ENCODE assay signal across 1 cellular context in genomic region chr3:49723631-49724551, GRCh38.
TF ChIP-seq lines count a peak whose summit lies in the region.

TSS of gene GMPPB (minus strand) at chr3:49723951. CDS start at chr3:49723726, 225 bp downstream.

TF ChIP-seq in HepG2, 621 proteins besides CTCF, POLR2A, EP300 and RAD21 (continued from another document and continues in another):
- TF ChIP-seq, protein P1, sequence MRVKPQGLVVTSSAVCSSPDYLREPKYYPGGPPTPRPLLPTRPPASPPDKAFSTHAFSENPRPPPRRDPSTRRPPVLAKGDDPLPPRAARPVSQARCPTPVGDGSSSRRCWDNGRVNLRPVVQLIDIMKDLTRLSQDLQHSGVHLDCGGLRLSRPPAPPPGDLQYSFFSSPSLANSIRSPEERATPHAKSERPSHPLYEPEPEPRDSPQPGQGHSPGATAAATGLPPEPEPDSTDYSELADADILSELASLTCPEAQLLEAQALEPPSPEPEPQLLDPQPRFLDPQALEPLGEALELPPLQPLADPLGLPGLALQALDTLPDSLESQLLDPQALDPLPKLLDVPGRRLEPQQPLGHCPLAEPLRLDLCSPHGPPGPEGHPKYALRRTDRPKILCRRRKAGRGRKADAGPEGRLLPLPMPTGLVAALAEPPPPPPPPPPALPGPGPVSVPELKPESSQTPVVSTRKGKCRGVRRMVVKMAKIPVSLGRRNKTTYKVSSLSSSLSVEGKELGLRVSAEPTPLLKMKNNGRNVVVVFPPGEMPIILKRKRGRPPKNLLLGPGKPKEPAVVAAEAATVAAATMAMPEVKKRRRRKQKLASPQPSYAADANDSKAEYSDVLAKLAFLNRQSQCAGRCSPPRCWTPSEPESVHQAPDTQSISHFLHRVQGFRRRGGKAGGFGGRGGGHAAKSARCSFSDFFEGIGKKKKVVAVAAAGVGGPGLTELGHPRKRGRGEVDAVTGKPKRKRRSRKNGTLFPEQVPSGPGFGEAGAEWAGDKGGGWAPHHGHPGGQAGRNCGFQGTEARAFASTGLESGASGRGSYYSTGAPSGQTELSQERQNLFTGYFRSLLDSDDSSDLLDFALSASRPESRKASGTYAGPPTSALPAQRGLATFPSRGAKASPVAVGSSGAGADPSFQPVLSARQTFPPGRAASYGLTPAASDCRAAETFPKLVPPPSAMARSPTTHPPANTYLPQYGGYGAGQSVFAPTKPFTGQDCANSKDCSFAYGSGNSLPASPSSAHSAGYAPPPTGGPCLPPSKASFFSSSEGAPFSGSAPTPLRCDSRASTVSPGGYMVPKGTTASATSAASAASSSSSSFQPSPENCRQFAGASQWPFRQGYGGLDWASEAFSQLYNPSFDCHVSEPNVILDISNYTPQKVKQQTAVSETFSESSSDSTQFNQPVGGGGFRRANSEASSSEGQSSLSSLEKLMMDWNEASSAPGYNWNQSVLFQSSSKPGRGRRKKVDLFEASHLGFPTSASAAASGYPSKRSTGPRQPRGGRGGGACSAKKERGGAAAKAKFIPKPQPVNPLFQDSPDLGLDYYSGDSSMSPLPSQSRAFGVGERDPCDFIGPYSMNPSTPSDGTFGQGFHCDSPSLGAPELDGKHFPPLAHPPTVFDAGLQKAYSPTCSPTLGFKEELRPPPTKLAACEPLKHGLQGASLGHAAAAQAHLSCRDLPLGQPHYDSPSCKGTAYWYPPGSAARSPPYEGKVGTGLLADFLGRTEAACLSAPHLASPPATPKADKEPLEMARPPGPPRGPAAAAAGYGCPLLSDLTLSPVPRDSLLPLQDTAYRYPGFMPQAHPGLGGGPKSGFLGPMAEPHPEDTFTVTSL (CRISPR knock-in tag; IDR thresholded peaks at IDR 0.05; ENCODE audit: borderline replicate concordance), result no peak
- peak; percentile 62 for TF ChIP-seq SALL1 (CRISPR knock-in tag; IDR thresholded peaks at IDR 0.05)
- TF ChIP-seq, protein P2, sequence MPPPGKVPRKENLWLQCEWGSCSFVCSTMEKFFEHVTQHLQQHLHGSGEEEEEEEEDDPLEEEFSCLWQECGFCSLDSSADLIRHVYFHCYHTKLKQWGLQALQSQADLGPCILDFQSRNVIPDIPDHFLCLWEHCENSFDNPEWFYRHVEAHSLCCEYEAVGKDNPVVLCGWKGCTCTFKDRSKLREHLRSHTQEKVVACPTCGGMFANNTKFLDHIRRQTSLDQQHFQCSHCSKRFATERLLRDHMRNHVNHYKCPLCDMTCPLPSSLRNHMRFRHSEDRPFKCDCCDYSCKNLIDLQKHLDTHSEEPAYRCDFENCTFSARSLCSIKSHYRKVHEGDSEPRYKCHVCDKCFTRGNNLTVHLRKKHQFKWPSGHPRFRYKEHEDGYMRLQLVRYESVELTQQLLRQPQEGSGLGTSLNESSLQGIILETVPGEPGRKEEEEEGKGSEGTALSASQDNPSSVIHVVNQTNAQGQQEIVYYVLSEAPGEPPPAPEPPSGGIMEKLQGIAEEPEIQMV (CRISPR knock-in tag; IDR thresholded peaks at IDR 0.05; ENCODE audit: low read depth), result peak; percentile 51; the same call in 1 of the 2 replicates
- no peak for TF ChIP-seq ZSCAN12 (CRISPR knock-in tag; IDR thresholded peaks at IDR 0.05)
- no peak for TF ChIP-seq SRF (IDR thresholded peaks at IDR 0.05; ENCODE audit: low read depth, low read length)
- TF ChIP-seq ZBTB7B (CRISPR knock-in tag; IDR thresholded peaks at IDR 0.05), result 0 out of 2 replicates have a peak, but pooled peaks have one; percentile 19
- no peak for TF ChIP-seq NR2F6 (IDR thresholded peaks at IDR 0.05)
- no peak for TF ChIP-seq NR2F6 (CRISPR knock-in tag; IDR thresholded peaks at IDR 0.05)
- no peak for TF ChIP-seq CBX1 (IDR thresholded peaks at IDR 0.05; ENCODE audit: low read depth)
- TF ChIP-seq, protein P3, sequence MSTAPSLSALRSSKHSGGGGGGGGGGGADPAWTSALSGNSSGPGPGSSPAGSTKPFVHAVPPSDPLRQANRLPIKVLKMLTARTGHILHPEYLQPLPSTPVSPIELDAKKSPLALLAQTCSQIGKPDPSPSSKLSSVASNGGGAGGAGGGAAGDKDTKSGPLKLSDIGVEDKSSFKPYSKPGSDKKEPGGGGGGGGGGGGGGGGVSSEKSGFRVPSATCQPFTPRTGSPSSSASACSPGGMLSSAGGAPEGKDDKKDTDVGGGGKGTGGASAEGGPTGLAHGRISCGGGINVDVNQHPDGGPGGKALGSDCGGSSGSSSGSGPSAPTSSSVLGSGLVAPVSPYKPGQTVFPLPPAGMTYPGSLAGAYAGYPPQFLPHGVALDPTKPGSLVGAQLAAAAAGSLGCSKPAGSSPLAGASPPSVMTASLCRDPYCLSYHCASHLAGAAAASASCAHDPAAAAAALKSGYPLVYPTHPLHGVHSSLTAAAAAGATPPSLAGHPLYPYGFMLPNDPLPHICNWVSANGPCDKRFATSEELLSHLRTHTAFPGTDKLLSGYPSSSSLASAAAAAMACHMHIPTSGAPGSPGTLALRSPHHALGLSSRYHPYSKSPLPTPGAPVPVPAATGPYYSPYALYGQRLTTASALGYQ (CRISPR knock-in tag; IDR thresholded peaks at IDR 0.05), result peak; percentile 41; the same call in 1 of the 2 replicates
- no peak for TF ChIP-seq ZNF460 (CRISPR knock-in tag; IDR thresholded peaks at IDR 0.05; ENCODE audit: borderline replicate concordance)
- TF ChIP-seq, protein P4, sequence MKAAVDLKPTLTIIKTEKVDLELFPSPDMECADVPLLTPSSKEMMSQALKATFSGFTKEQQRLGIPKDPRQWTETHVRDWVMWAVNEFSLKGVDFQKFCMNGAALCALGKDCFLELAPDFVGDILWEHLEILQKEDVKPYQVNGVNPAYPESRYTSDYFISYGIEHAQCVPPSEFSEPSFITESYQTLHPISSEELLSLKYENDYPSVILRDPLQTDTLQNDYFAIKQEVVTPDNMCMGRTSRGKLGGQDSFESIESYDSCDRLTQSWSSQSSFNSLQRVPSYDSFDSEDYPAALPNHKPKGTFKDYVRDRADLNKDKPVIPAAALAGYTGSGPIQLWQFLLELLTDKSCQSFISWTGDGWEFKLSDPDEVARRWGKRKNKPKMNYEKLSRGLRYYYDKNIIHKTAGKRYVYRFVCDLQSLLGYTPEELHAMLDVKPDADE (CRISPR knock-in tag; IDR thresholded peaks at IDR 0.05), result no peak
- TF ChIP-seq, protein P5, sequence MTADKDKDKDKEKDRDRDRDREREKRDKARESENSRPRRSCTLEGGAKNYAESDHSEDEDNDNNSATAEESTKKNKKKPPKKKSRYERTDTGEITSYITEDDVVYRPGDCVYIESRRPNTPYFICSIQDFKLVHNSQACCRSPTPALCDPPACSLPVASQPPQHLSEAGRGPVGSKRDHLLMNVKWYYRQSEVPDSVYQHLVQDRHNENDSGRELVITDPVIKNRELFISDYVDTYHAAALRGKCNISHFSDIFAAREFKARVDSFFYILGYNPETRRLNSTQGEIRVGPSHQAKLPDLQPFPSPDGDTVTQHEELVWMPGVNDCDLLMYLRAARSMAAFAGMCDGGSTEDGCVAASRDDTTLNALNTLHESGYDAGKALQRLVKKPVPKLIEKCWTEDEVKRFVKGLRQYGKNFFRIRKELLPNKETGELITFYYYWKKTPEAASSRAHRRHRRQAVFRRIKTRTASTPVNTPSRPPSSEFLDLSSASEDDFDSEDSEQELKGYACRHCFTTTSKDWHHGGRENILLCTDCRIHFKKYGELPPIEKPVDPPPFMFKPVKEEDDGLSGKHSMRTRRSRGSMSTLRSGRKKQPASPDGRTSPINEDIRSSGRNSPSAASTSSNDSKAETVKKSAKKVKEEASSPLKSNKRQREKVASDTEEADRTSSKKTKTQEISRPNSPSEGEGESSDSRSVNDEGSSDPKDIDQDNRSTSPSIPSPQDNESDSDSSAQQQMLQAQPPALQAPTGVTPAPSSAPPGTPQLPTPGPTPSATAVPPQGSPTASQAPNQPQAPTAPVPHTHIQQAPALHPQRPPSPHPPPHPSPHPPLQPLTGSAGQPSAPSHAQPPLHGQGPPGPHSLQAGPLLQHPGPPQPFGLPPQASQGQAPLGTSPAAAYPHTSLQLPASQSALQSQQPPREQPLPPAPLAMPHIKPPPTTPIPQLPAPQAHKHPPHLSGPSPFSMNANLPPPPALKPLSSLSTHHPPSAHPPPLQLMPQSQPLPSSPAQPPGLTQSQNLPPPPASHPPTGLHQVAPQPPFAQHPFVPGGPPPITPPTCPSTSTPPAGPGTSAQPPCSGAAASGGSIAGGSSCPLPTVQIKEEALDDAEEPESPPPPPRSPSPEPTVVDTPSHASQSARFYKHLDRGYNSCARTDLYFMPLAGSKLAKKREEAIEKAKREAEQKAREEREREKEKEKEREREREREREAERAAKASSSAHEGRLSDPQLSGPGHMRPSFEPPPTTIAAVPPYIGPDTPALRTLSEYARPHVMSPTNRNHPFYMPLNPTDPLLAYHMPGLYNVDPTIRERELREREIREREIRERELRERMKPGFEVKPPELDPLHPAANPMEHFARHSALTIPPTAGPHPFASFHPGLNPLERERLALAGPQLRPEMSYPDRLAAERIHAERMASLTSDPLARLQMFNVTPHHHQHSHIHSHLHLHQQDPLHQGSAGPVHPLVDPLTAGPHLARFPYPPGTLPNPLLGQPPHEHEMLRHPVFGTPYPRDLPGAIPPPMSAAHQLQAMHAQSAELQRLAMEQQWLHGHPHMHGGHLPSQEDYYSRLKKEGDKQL (CRISPR knock-in tag; IDR thresholded peaks at IDR 0.05; ENCODE audit: low read depth), result no peak
- no peak for TF ChIP-seq TRAFD1 (CRISPR knock-in tag; IDR thresholded peaks at IDR 0.05; ENCODE audit: borderline replicate concordance)
- TF ChIP-seq, protein P6, sequence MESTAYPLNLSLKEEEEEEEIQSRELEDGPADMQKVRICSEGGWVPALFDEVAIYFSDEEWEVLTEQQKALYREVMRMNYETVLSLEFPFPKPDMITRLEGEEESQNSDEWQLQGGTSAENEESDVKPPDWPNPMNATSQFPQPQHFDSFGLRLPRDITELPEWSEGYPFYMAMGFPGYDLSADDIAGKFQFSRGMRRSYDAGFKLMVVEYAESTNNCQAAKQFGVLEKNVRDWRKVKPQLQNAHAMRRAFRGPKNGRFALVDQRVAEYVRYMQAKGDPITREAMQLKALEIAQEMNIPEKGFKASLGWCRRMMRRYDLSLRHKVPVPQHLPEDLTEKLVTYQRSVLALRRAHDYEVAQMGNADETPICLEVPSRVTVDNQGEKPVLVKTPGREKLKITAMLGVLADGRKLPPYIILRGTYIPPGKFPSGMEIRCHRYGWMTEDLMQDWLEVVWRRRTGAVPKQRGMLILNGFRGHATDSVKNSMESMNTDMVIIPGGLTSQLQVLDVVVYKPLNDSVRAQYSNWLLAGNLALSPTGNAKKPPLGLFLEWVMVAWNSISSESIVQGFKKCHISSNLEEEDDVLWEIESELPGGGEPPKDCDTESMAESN (CRISPR knock-in tag; conservative IDR thresholded peaks at IDR 0.05), result peak; percentile 67
- no peak; the same call in 1 of the 2 replicates for TF ChIP-seq SNAPC4 (CRISPR knock-in tag; IDR thresholded peaks at IDR 0.05)
- TF ChIP-seq ELF4 (CRISPR knock-in tag; IDR thresholded peaks at IDR 0.05; ENCODE audit: borderline replicate concordance), result peak; percentile 76; the same call in 1 of the 2 replicates
- peak; percentile 61 for TF ChIP-seq PHF21A (CRISPR knock-in tag; IDR thresholded peaks at IDR 0.05)
- TF ChIP-seq ZNF282 (IDR thresholded peaks at IDR 0.05; ENCODE audit: partially characterized antibody), result no peak
